ENCODE assay signal across 1 cellular context in the genomic region with DNA sequence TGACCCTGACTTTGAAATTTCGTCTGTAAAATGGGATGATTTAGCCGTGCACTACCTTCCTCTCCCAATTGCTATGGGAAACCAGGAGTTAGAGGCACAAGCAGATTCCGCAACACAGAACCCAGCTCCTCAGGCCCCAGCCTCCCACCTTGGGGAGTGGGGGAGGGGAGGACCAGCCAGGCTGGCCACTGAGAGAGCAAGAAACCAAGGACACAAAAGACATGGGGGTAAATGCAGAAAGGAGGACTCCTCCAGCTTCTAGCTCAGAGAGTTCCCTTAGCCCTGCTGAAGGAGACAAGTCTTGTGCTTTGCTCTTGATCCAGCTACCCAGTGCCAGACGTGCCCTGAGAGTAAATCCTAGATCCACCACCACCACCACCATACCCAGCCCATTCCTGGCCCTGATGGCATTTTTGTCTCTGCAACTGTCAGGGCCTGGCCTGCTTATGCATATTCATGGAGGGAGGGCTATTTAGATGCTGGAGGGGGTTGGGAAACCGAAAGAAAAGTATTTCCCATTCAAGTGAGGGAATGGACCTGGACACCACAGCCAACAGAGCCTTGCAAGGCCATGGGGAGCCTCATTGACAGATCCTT.
TF ChIP-seq lines count a peak whose summit lies in the region.

No MANE protein-coding gene starts in this region.

TF ChIP-seq in H1, 55 proteins besides CTCF, POLR2A, EP300 and RAD21:
- TF ChIP-seq KDM1A (IDR thresholded peaks at IDR 0.05; ENCODE audit: borderline replicate concordance, low read length), result no peak
- TF ChIP-seq EZH2 (IDR thresholded peaks at IDR 0.05; ENCODE audit: low read depth, low read length, severe bottlenecking), result no peak
- TF ChIP-seq ASH2L (IDR thresholded peaks at IDR 0.05; ENCODE audit: low read length), result peak; percentile 76
- peak; percentile 77; the same call in 1 of the 2 replicates for TF ChIP-seq POU5F1 (IDR thresholded peaks at IDR 0.05; ENCODE audit: low read depth, low read length)
TF ChIP-seq in H1: peak in this region for 2.
